ENCODE assay signal across 1 cellular context in the genomic region with DNA sequence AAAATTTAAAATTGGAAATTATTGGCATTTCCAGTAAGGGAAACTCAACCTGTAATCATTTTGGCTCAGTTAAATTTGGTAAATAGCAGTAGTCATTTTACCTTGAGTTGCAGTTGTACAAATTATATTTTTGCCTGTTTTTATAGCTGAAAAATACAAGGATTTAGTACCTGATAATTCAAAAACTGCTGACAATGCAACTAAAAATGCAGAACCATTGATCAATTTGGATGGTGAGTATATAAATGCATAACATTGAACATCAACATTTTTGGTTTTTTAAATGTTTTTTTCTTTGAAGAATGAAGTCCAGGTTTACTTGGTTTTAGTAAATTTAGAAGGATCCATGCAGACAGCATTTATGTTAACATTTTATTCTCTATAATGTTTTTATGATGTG.
TF ChIP-seq lines count a peak whose summit lies in the region.

No MANE protein-coding gene starts in this region.

TF ChIP-seq in HepG2, 621 proteins besides CTCF, POLR2A, EP300 and RAD21:
- TF ChIP-seq, protein P1, sequence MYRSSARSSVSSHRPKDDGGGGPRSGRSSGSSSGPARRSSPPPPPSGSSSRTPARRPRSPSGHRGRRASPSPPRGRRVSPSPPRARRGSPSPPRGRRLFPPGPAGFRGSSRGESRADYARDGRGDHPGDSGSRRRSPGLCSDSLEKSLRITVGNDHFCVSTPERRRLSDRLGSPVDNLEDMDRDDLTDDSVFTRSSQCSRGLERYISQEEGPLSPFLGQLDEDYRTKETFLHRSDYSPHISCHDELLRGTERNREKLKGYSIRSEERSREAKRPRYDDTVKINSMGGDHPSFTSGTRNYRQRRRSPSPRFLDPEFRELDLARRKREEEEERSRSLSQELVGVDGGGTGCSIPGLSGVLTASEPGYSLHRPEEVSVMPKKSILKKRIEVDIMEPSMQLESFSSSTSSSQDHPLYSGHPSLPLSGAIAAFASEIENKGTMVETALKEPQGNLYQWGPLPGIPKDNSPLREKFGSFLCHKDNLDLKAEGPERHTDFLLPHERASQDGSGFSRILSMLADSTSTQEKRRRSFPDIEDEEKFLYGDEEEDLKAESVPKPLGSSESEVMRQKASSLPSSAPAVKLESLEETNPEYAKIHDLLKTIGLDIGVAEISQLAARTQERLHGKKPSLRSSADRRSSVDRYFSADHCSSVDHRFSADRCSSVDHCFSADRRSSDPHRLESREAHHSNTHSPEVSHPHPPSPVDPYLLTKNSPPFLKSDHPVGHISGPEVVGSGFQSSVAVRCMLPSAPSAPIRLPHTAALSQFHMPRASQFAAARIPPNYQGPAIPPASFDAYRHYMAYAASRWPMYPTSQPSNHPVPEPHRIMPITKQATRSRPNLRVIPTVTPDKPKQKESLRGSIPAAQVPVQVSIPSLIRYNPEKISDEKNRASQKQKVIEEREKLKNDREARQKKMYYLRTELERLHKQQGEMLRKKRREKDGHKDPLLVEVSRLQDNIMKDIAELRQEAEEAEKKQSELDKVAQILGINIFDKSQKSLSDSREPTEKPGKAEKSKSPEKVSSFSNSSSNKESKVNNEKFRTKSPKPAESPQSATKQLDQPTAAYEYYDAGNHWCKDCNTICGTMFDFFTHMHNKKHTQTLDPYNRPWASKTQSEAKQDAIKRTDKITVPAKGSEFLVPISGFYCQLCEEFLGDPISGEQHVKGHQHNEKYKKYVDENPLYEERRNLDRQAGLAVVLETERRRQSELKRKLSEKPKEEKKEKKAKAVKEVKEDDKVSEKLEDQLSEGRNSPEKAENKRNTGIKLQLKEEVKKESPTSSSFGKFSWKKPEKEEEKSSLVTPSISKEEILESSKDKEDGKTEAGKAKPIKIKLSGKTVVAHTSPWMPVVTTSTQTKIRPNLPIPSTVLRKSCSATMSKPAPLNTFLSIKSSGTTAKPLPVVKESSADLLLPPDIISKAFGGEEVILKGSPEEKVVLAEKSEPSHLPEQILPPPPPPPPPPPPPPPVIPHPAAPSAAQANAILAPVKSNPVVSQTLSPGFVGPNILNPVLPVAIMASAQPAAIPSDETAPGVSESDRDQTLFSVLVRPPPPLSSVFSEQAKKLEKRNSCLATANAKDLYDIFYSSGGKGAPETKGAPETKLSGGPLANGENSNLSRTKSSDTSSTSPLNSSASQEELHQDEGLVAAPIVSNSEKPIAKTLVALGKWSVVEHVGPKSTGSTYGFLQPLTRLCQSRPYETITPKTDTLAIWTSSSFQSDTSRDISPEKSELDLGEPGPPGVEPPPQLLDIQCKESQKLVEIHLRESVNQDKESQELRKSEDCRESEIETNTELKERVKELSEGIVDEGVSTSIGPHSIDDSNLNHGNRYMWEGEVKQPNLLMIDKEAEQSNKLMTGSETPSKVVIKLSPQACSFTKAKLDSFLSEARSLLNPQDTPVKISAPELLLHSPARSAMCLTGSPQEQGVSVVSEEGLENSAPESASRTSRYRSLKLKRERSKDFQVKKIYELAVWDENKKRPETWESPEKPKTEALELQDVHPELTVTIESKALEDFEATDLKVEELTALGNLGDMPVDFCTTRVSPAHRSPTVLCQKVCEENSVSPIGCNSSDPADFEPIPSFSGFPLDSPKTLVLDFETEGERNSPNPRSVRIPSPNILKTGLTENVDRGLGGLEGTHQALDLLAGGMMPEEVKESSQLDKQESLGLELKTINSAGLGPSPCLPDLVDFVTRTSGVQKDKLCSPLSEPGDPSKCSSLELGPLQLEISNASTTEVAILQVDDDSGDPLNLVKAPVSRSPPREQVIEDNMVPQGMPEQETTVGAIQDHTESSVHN (CRISPR knock-in tag; IDR thresholded peaks at IDR 0.05): no peak
- TF ChIP-seq HOXA7 (CRISPR knock-in tag; IDR thresholded peaks at IDR 0.05): no peak
- TF ChIP-seq MAFK (conservative IDR thresholded peaks at IDR 0.05 in 1 of 2, IDR thresholded peaks at IDR 0.05 in 1 of 2; ENCODE audit: low read length in 2 of 2): peak; percentile 95 to 97
- TF ChIP-seq MAFF (IDR thresholded peaks at IDR 0.05; ENCODE audit: low read depth, low read length): peak; percentile 96
- TF ChIP-seq, protein P2, sequence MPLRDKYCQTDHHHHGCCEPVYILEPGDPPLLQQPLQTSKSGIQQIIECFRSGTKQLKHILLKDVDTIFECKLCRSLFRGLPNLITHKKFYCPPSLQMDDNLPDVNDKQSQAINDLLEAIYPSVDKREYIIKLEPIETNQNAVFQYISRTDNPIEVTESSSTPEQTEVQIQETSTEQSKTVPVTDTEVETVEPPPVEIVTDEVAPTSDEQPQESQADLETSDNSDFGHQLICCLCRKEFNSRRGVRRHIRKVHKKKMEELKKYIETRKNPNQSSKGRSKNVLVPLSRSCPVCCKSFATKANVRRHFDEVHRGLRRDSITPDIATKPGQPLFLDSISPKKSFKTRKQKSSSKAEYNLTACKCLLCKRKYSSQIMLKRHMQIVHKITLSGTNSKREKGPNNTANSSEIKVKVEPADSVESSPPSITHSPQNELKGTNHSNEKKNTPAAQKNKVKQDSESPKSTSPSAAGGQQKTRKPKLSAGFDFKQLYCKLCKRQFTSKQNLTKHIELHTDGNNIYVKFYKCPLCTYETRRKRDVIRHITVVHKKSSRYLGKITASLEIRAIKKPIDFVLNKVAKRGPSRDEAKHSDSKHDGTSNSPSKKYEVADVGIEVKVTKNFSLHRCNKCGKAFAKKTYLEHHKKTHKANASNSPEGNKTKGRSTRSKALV (CRISPR knock-in tag; IDR thresholded peaks at IDR 0.05): no peak
TF ChIP-seq in HepG2: peak in this region for 2.
